8 cellular contexts compared by ENCODE assay signal in genomic region chr12:48119078-48119833, GRCh38. TPM values are rescaled to one million over a fixed set of nuclear protein-coding genes. Genes with fewer than 3 reads are reported as not detected.
DNase-seq lines count a peak whose midpoint lies in the region; ATAC-seq and TF ChIP-seq lines count a peak whose summit lies in the region.

TSS of gene PFKM (plus strand) at chr12:48119364. CDS start at chr12:48122775, 3,411 bp downstream.

- peak within 1 kb of the TSS; percentile 85 to 95 for H3K4me3 ChIP-seq in muscle layer of duodenum (ENCODE audit: low read depth in 1 of 2, low read length in 2 of 2)

- H3K27me3 Mint-ChIP-seq in activated T-cell treated with anti-CD3 and anti-CD28 coated beads, Interleukin-2, amount 50 U/mL, for 24 hours, result peaks cover 10% of the 10 kb centered on the region
- no peaks in the 10 kb centered on the region for H3K27me3 Mint-ChIP-seq in stimulated activated memory B cell treated with anti-CD40 and anti-IgM and Interleukin-4, amounts not matched to agents 10 μg/mL and 1 μg/mL and 100 μg/mL, for 72 hours

- H3K9me3 Mint-ChIP-seq in activated T-cell treated with anti-CD3 and anti-CD28 coated beads, Interleukin-2, amount 50 U/mL, for 24 hours, result no peaks in the 10 kb centered on the region
- peaks cover 2% of the 10 kb centered on the region for H3K9me3 Mint-ChIP-seq in stimulated activated memory B cell treated with anti-CD40 and anti-IgM and Interleukin-4, amounts not matched to agents 10 μg/mL and 1 μg/mL and 100 μg/mL, for 72 hours

- H3K27ac Mint-ChIP-seq in activated T-cell treated with anti-CD3 and anti-CD28 coated beads, Interleukin-2, amount 50 U/mL, for 24 hours, result peak within 1 kb of the TSS; percentile 83
- H3K27ac Mint-ChIP-seq in stimulated activated memory B cell treated with anti-CD40 and anti-IgM and Interleukin-4, amounts not matched to agents 10 μg/mL and 1 μg/mL and 100 μg/mL, for 72 hours, result peak within 1 kb of the TSS; percentile 82

- no peaks in the 10 kb centered on the region for H3K27me3 ChIP-seq in muscle layer of duodenum (ENCODE audit: low read depth, low read length)

- no peaks in the 10 kb centered on the region for H3K9me3 ChIP-seq in muscle layer of duodenum (ENCODE audit: control insufficient read depth in 1 of 2, low read length in 2 of 2)

- H3K4me1 ChIP-seq in muscle layer of duodenum (ENCODE audit: control insufficient read depth in 1 of 2, insufficient read depth in 2 of 2, low read length in 2 of 2), result no peaks in the 10 kb centered on the region

- DNase-seq in DMS114 treated with DMSO at 0.1 percent for 48 hours (lab: John Stamatoyannopoulos, UW; ENCODE audit: unreplicated experiment), result peak; percentile 95
- DNase-seq in HuH-7.5 (ENCODE audit: low spot score), result peak; percentile 74
- peak; percentile 75 for DNase-seq in activated T-cell treated with anti-CD3 and anti-CD28 coated beads, Interleukin-2, amount 50 U/mL, for 24 hours

- peak within 1 kb of the TSS; percentile 58 for H3K27ac ChIP-seq in muscle layer of duodenum (ENCODE audit: low read length)

- peak within 1 kb of the TSS; percentile 92 for H3K4me3 Mint-ChIP-seq in activated T-cell treated with anti-CD3 and anti-CD28 coated beads, Interleukin-2, amount 50 U/mL, for 24 hours
- H3K4me3 Mint-ChIP-seq in stimulated activated memory B cell treated with anti-CD40 and anti-IgM and Interleukin-4, amounts not matched to agents 10 μg/mL and 1 μg/mL and 100 μg/mL, for 72 hours, result peak within 1 kb of the TSS; percentile 95

- ATAC-seq in GM21529 (IDR thresholded peaks at IDR 0.05; ENCODE audit: unreplicated experiment), result peak; percentile 100
- ATAC-seq in esophagus mucosa, result peak; percentile 98
- peak; percentile 99 for ATAC-seq in stimulated activated memory B cell treated with anti-CD40 and anti-IgM and Interleukin-4, amounts not matched to agents 10 μg/mL and 1 μg/mL and 100 μg/mL, for 72 hours

- peaks cover 33% of the 10 kb centered on the region for H3K36me3 Mint-ChIP-seq in activated T-cell treated with anti-CD3 and anti-CD28 coated beads, Interleukin-2, amount 50 U/mL, for 24 hours (ENCODE audit: low read depth)
- H3K36me3 Mint-ChIP-seq in stimulated activated memory B cell treated with anti-CD40 and anti-IgM and Interleukin-4, amounts not matched to agents 10 μg/mL and 1 μg/mL and 100 μg/mL, for 72 hours, result peaks cover 13% of the 10 kb centered on the region

- peaks cover 0 to 11% of the 10 kb centered on the region in 2 donors for H3K36me3 ChIP-seq in muscle layer of duodenum (ENCODE audit: control insufficient read depth in 1 of 2, insufficient read depth in 2 of 2, low read length in 2 of 2)

- peaks cover 20% of the 10 kb centered on the region for H3K4me1 Mint-ChIP-seq in activated T-cell treated with anti-CD3 and anti-CD28 coated beads, Interleukin-2, amount 50 U/mL, for 24 hours (ENCODE audit: low read depth)
- peaks cover 21% of the 10 kb centered on the region for H3K4me1 Mint-ChIP-seq in stimulated activated memory B cell treated with anti-CD40 and anti-IgM and Interleukin-4, amounts not matched to agents 10 μg/mL and 1 μg/mL and 100 μg/mL, for 72 hours

TF ChIP-seq in PFSK-1, 5 proteins besides CTCF, POLR2A, EP300 and RAD21:
- TF ChIP-seq TAF1 (IDR thresholded peaks at IDR 0.05; ENCODE audit: borderline replicate concordance, insufficient read depth, low read length) (peak; percentile 76; the same call in 1 of the 2 replicates), SIN3A (IDR thresholded peaks at IDR 0.05; ENCODE audit: borderline replicate concordance, insufficient read depth, low read length) (no peak), POLR2AphosphoS5 (IDR thresholded peaks at IDR 0.05; ENCODE audit: low read depth, low read length) (peak; percentile 95), REST (IDR thresholded peaks at IDR 0.05; ENCODE audit: insufficient read depth in 1 of 2, low read depth in 2 of 2, low read length in 2 of 2) (no peak), FOXP2 (optimal IDR thresholded peaks at IDR 0.05; ENCODE audit: borderline replicate concordance, extremely low read depth, extremely low read length, insufficient read depth) (peak; percentile 57)
TF ChIP-seq in PFSK-1: peak in this region for 3.

RNA-seq across cellular contexts. Expression of gene PFKM, which starts in this region (rescaled TPM):
- polyA plus RNA-seq in PFSK-1 (2012; ENCODE audit: insufficient read length, low read depth), result 65.9 TPM
- total RNA-seq in esophagus mucosa, result 24.7 TPM

Comparison
In these comparisons a context has a peak if more than half of its experiments do, and no peak if none do; other contexts are left out.
1. Peak in every context shown above with its lines: DNase-seq, ATAC-seq, H3K4me3 ChIP-seq and H3K27ac ChIP-seq.